Comparison of ENCODE assay signal across 32 cellular contexts in genomic region chr2:226122067-226122466, GRCh38.
DNase-seq lines count a peak whose midpoint lies in the region; ATAC-seq, FAIRE-seq and TF ChIP-seq lines count a peak whose summit lies in the region.
"Had no signal": no experiment of that assay in that cellular context is flagged by ENCODE, and none has a peak within 500 bp of the region (broad histone marks: within the 10 kb centered on the region; RNA-seq: fewer than 3 reads in every experiment).

No MANE protein-coding gene starts in this region.

- no peak for TF ChIP-seq CTCF in upper lobe of right lung (IDR thresholded peaks at IDR 0.05)

- intact Hi-C loops in upper lobe of right lung (cut with DNase I) = no loop called here
- intact Hi-C loops in CD4-positive, alpha-beta memory T cell (cut with micrococcal nuclease) = no loop called here

- H3K4me1 ChIP-seq in adipocyte (ENCODE audit: control insufficient read depth, insufficient read depth, low read length) = peaks cover 70% of the 10 kb centered on the region
- peaks cover 23% of the 10 kb centered on the region for H3K4me1 ChIP-seq in upper lobe of right lung
- no peaks in the 10 kb centered on the region for H3K4me1 ChIP-seq in CD4-positive, alpha-beta memory T cell (ENCODE audit: insufficient read depth, low read length)

- no peak for FAIRE-seq in HTR-8/SVneo (lab: Jason Lieb, UNC)
- FAIRE-seq: colon, islet of Langerhans, K562 had no signal

- H3K9ac ChIP-seq in adipocyte (ENCODE audit: low read length) = peak overlapping the region; percentile 30

- POLR2A ChIA-PET in CD4-positive, alpha-beta memory T cell (lab: Charles Lee; ENCODE audit: partially characterized antibody) = no interaction called here

- H3K27me3 Mint-ChIP-seq in CD4-positive, alpha-beta memory T cell = peaks cover 3 to 5% of the 10 kb centered on the region in 2 donors
- H3K27me3 Mint-ChIP-seq: stimulated activated naive CD8-positive, alpha-beta T cell treated with anti-CD3 and anti-CD28 coated beads, Interleukin-15, amount 100 ng/mL, for 72 hours had no signal

- H3K9me3 Mint-ChIP-seq in CD4-positive, alpha-beta memory T cell = peaks cover 0 to 1% (median 0%) of the 10 kb centered on the region in 8 donors
- H3K9me3 Mint-ChIP-seq: activated T-cell treated with anti-CD3 and anti-CD28 coated beads, Interleukin-2, amount 50 U/mL, for 72 hours; endodermal cell; stimulated activated naive CD8-positive, alpha-beta T cell treated with anti-CD3 and anti-CD28 coated beads, Interleukin-15, amount 100 ng/mL, for 72 hours; T-helper 1 cell treated with Interleukin-12 subunit alpha and Interleukin-12 subunit beta and Interleukin-4 antibody, amounts not matched to agents 30 μg/mL and 1 μg/mL, for 36 hours had no signal

- H3K27ac ChIP-seq in upper lobe of right lung = no peak overlapping the region
- no peak overlapping the region for H3K27ac ChIP-seq in CD4-positive, alpha-beta memory T cell (ENCODE audit: low read depth, low read length)
- H3K27ac ChIP-seq: esophagus squamous epithelium, gastrocnemius medialis, sigmoid colon, SJCRH30, tibial artery had no signal

- H3K4me3 Mint-ChIP-seq in CD4-positive, alpha-beta memory T cell = no peak overlapping the region
- H3K4me3 Mint-ChIP-seq: activated CD4-positive, alpha-beta T cell treated with anti-CD3 and anti-CD28 coated beads for 36 hours; activated T-cell treated with anti-CD3 and anti-CD28 coated beads, Interleukin-2, amount 50 U/mL, for 72 hours; endodermal cell; GM23338; neural crest cell; stimulated activated naive CD8-positive, alpha-beta T cell treated with anti-CD3 and anti-CD28 coated beads, Interleukin-15, amount 100 ng/mL, for 72 hours; T-helper 1 cell treated with Interleukin-12 subunit alpha and Interleukin-12 subunit beta and Interleukin-4 antibody, amounts not matched to agents 30 μg/mL and 1 μg/mL, for 36 hours had no signal

- H3K4me3 ChIP-seq in adipocyte (ENCODE audit: low read length) (no peak overlapping the region), upper lobe of right lung (no peak overlapping the region)
- H3K4me3 ChIP-seq in CD4-positive, alpha-beta memory T cell (ENCODE audit: low read length in 2 of 2) = no peak overlapping the region
- H3K4me3 ChIP-seq: breast epithelium, esophagus squamous epithelium, gastrocnemius medialis, GM23338, K562, mucosa of descending colon, sigmoid colon, SJCRH30, tibial artery had no signal

- CTCF ChIA-PET in CD4-positive, alpha-beta memory T cell (lab: Charles Lee; ENCODE audit: partially characterized antibody) = no interaction called here

- H3K36me3 ChIP-seq in adipocyte (ENCODE audit: control insufficient read depth, insufficient read depth, low read length, severe bottlenecking) = no peaks in the 10 kb centered on the region
- H3K36me3 ChIP-seq in upper lobe of right lung = no peaks in the 10 kb centered on the region
- no peaks in the 10 kb centered on the region for H3K36me3 ChIP-seq in CD4-positive, alpha-beta memory T cell (ENCODE audit: insufficient read depth, low read length)
- H3K36me3 ChIP-seq: breast epithelium, esophagus squamous epithelium, gastrocnemius medialis, sigmoid colon, SJCRH30, tibial artery had no signal

- no peak overlapping the region for H3K27ac Mint-ChIP-seq in CD4-positive, alpha-beta memory T cell
- H3K27ac Mint-ChIP-seq: activated CD4-positive, alpha-beta T cell treated with anti-CD3 and anti-CD28 coated beads for 36 hours; activated T-cell treated with anti-CD3 and anti-CD28 coated beads, Interleukin-2, amount 50 U/mL, for 72 hours; endodermal cell; GM23338; stimulated activated naive CD8-positive, alpha-beta T cell treated with anti-CD3 and anti-CD28 coated beads, Interleukin-15, amount 100 ng/mL, for 72 hours; T-helper 1 cell treated with Interleukin-12 subunit alpha and Interleukin-12 subunit beta and Interleukin-4 antibody, amounts not matched to agents 30 μg/mL and 1 μg/mL, for 36 hours had no signal

- no peaks in the 10 kb centered on the region for H3K27me3 ChIP-seq in adipocyte (replicated peaks; ENCODE audit: control insufficient read depth, insufficient read depth, low read length)
- no peaks in the 10 kb centered on the region for H3K27me3 ChIP-seq in upper lobe of right lung
- H3K27me3 ChIP-seq in CD4-positive, alpha-beta memory T cell (ENCODE audit: insufficient read depth, low read length) = no peaks in the 10 kb centered on the region
- H3K27me3 ChIP-seq: breast epithelium, esophagus squamous epithelium, gastrocnemius medialis, sigmoid colon, SJCRH30, tibial artery had no signal

- H3K36me3 Mint-ChIP-seq in CD4-positive, alpha-beta memory T cell = no peaks in the 10 kb centered on the region

- no peaks in the 10 kb centered on the region for H3K9me3 ChIP-seq in adipocyte (ENCODE audit: control insufficient read depth, low read length)
- H3K9me3 ChIP-seq in upper lobe of right lung = no peaks in the 10 kb centered on the region
- H3K9me3 ChIP-seq in CD4-positive, alpha-beta memory T cell (ENCODE audit: control insufficient read depth in 1 of 2, low read length in 2 of 2) = no peaks in the 10 kb centered on the region
- H3K9me3 ChIP-seq: breast epithelium, esophagus squamous epithelium, gastrocnemius medialis, mucosa of descending colon, sigmoid colon, SJCRH30, tibial artery had no signal

- no peaks in the 10 kb centered on the region for H3K4me1 Mint-ChIP-seq in CD4-positive, alpha-beta memory T cell
- H3K4me1 Mint-ChIP-seq: activated CD4-positive, alpha-beta T cell treated with anti-CD3 and anti-CD28 coated beads for 36 hours; stimulated activated naive CD8-positive, alpha-beta T cell treated with anti-CD3 and anti-CD28 coated beads, Interleukin-15, amount 100 ng/mL, for 72 hours had no signal

- peak; percentile 71 for ATAC-seq in upper lobe of right lung
- ATAC-seq: activated CD4-positive, alpha-beta T cell treated with anti-CD3 and anti-CD28 coated beads for 36 hours; activated T-cell treated with anti-CD3 and anti-CD28 coated beads, Interleukin-2, amount 50 U/mL, for 72 hours; gastrocnemius medialis; GM23338; K562; mucosa of descending colon; stimulated activated naive CD8-positive, alpha-beta T cell treated with anti-CD3 and anti-CD28 coated beads, Interleukin-15, amount 100 ng/mL, for 72 hours had no signal

- peak; percentile 62 for DNase-seq in GF-D8 (lab: John Stamatoyannopoulos, UW)
- peak; percentile 87 for DNase-seq in NOMO-1 treated with DMSO at 0.1 percent for 48 hours (lab: John Stamatoyannopoulos, UW; ENCODE audit: unreplicated experiment)
- DNase-seq in adipocyte (ENCODE audit: low read depth) = no peak
- DNase-seq in upper lobe of right lung = no peak
- no peak for DNase-seq in CD4-positive, alpha-beta memory T cell
- no peak for DNase-seq in kidney glomerular epithelial cell (lab: John Stamatoyannopoulos, UW)
- DNase-seq in HTR-8/SVneo (ENCODE audit: insufficient read length, low spot score) = no peak
- DNase-seq: activated CD4-positive, alpha-beta T cell treated with anti-CD3 and anti-CD28 coated beads for 36 hours; activated naive CD4-positive, alpha-beta T cell treated with Interleukin-2 at 50 U/mL for 16 hours; activated T-cell treated with anti-CD3 and anti-CD28 coated beads, Interleukin-2, amount 50 U/mL, for 72 hours; amniotic stem cell; endodermal cell; esophagus squamous epithelium; gastrocnemius medialis; hippocampal formation; mucosa of descending colon; NCI-H1092; NCI-H2029 treated with DMSO at 0.1 percent for 48 hours; NCI-H226; NCI-H774; sigmoid colon; SJCRH30; stimulated activated CD4-positive, alpha-beta T cell treated with anti-CD3 and anti-CD28 coated beads, Interleukin-15, amount 100 ng/mL, for 24 hours; stimulated activated naive CD8-positive, alpha-beta T cell treated with anti-CD3 and anti-CD28 coated beads, Interleukin-15, amount 100 ng/mL, for 72 hours; tibial artery had no signal

Comparison
In these comparisons a context has a peak if more than half of its experiments do, and no peak if none do; other contexts are left out.
1. DNase-seq: peak in GF-D8 (single experiment) and NOMO-1 treated with DMSO at 0.1 percent for 48 hours (single experiment); none in adipocyte (single experiment), upper lobe of right lung (single experiment), CD4-positive, alpha-beta memory T cell (0 of 5), kidney glomerular epithelial cell (single experiment) and HTR-8/SVneo (single experiment).